ENCODE assay signal across 1 cellular context in genomic region chr6:131636880-131637792, GRCh38.
A peak's percentile ranks its signal among the peaks of the same experiment; 100 is the strongest.
TF ChIP-seq lines count a peak whose summit lies in the region.

Gene ENPP3, plus strand, starts transcription at chr6:131637302. Its CDS starts 83 bp downstream, at chr6:131637385.

TF ChIP-seq in HepG2, 621 proteins besides CTCF, POLR2A, EP300 and RAD21 (continued from another document):
- TF ChIP-seq, protein P1, sequence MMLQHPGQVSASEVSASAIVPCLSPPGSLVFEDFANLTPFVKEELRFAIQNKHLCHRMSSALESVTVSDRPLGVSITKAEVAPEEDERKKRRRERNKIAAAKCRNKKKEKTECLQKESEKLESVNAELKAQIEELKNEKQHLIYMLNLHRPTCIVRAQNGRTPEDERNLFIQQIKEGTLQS (CRISPR knock-in tag; IDR thresholded peaks at IDR 0.05) = no peak
- TF ChIP-seq FOXK2 (IDR thresholded peaks at IDR 0.05) (no peak), ELF3 (CRISPR knock-in tag; IDR thresholded peaks at IDR 0.05) (0 out of 2 replicates have a peak, but pooled peaks have one; percentile 44), ZNF432 (CRISPR knock-in tag; IDR thresholded peaks at IDR 0.05; ENCODE audit: borderline replicate concordance) (no peak), ZBTB7B (CRISPR knock-in tag; IDR thresholded peaks at IDR 0.05) (peak; percentile 35; the same call in 1 of the 2 replicates), ZNF414 (CRISPR knock-in tag; IDR thresholded peaks at IDR 0.05) (0 out of 2 replicates have a peak, but pooled peaks have one; percentile 42), ATF4 (CRISPR knock-in tag; IDR thresholded peaks at IDR 0.05) (0 out of 4 replicates have a peak, but pooled peaks of 1 of the 2 experiments have one; percentile 36), POLR2AphosphoS5 (IDR thresholded peaks at IDR 0.05; ENCODE audit: low read depth, low read length) (peak; percentile 96), CREM (IDR thresholded peaks at IDR 0.05) (peak; percentile 41; the same call in 1 of the 2 replicates), CREM (CRISPR knock-in tag; IDR thresholded peaks at IDR 0.05) (no peak), ZNF747 (CRISPR knock-in tag; IDR thresholded peaks at IDR 0.05; ENCODE audit: borderline replicate concordance) (0 out of 2 replicates have a peak, but pooled peaks have one; percentile 34), ZNF317 (CRISPR knock-in tag; IDR thresholded peaks at IDR 0.05) (peak; percentile 97), MIER2 (CRISPR knock-in tag; IDR thresholded peaks at IDR 0.05) (0 out of 2 replicates have a peak, but pooled peaks have one; percentile 40), TBP (CRISPR knock-in tag; IDR thresholded peaks at IDR 0.05) (no peak), ADNP (CRISPR knock-in tag; IDR thresholded peaks at IDR 0.05) (no peak), ZNF660 (CRISPR knock-in tag; IDR thresholded peaks at IDR 0.05; ENCODE audit: borderline replicate concordance, low read depth) (no peak), ASH2L (IDR thresholded peaks at IDR 0.05; ENCODE audit: insufficient read length, low read depth, low read length) (peak; percentile 40), KDM1A (CRISPR knock-in tag; IDR thresholded peaks at IDR 0.05) (no peak), PPARG (CRISPR knock-in tag; conservative IDR thresholded peaks at IDR 0.05) (peak; percentile 66; the same call in 1 of the 2 replicates), ZNF331 (CRISPR knock-in tag; IDR thresholded peaks at IDR 0.05) (peak; percentile 41; the same call in 1 of the 2 replicates), RFX1 (IDR thresholded peaks at IDR 0.05) (no peak), ZGPAT (CRISPR knock-in tag; IDR thresholded peaks at IDR 0.05) (peak; percentile 60), BHLHE40 (IDR thresholded peaks at IDR 0.05; ENCODE audit: low read length) (no peak), ZNF44 (CRISPR knock-in tag; IDR thresholded peaks at IDR 0.05) (no peak; the same call in 1 of the 2 replicates)
- TF ChIP-seq, protein P2, sequence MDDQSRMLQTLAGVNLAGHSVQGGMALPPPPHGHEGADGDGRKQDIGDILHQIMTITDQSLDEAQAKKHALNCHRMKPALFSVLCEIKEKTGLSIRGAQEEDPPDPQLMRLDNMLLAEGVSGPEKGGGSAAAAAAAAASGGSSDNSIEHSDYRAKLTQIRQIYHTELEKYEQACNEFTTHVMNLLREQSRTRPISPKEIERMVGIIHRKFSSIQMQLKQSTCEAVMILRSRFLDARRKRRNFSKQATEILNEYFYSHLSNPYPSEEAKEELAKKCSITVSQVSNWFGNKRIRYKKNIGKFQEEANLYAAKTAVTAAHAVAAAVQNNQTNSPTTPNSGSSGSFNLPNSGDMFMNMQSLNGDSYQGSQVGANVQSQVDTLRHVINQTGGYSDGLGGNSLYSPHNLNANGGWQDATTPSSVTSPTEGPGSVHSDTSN (CRISPR knock-in tag; IDR thresholded peaks at IDR 0.05; ENCODE audit: borderline replicate concordance) = no peak
- TF ChIP-seq, protein P3, sequence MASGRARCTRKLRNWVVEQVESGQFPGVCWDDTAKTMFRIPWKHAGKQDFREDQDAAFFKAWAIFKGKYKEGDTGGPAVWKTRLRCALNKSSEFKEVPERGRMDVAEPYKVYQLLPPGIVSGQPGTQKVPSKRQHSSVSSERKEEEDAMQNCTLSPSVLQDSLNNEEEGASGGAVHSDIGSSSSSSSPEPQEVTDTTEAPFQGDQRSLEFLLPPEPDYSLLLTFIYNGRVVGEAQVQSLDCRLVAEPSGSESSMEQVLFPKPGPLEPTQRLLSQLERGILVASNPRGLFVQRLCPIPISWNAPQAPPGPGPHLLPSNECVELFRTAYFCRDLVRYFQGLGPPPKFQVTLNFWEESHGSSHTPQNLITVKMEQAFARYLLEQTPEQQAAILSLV (CRISPR knock-in tag; IDR thresholded peaks at IDR 0.05; ENCODE audit: borderline replicate concordance) = no peak
- TF ChIP-seq, protein P4, sequence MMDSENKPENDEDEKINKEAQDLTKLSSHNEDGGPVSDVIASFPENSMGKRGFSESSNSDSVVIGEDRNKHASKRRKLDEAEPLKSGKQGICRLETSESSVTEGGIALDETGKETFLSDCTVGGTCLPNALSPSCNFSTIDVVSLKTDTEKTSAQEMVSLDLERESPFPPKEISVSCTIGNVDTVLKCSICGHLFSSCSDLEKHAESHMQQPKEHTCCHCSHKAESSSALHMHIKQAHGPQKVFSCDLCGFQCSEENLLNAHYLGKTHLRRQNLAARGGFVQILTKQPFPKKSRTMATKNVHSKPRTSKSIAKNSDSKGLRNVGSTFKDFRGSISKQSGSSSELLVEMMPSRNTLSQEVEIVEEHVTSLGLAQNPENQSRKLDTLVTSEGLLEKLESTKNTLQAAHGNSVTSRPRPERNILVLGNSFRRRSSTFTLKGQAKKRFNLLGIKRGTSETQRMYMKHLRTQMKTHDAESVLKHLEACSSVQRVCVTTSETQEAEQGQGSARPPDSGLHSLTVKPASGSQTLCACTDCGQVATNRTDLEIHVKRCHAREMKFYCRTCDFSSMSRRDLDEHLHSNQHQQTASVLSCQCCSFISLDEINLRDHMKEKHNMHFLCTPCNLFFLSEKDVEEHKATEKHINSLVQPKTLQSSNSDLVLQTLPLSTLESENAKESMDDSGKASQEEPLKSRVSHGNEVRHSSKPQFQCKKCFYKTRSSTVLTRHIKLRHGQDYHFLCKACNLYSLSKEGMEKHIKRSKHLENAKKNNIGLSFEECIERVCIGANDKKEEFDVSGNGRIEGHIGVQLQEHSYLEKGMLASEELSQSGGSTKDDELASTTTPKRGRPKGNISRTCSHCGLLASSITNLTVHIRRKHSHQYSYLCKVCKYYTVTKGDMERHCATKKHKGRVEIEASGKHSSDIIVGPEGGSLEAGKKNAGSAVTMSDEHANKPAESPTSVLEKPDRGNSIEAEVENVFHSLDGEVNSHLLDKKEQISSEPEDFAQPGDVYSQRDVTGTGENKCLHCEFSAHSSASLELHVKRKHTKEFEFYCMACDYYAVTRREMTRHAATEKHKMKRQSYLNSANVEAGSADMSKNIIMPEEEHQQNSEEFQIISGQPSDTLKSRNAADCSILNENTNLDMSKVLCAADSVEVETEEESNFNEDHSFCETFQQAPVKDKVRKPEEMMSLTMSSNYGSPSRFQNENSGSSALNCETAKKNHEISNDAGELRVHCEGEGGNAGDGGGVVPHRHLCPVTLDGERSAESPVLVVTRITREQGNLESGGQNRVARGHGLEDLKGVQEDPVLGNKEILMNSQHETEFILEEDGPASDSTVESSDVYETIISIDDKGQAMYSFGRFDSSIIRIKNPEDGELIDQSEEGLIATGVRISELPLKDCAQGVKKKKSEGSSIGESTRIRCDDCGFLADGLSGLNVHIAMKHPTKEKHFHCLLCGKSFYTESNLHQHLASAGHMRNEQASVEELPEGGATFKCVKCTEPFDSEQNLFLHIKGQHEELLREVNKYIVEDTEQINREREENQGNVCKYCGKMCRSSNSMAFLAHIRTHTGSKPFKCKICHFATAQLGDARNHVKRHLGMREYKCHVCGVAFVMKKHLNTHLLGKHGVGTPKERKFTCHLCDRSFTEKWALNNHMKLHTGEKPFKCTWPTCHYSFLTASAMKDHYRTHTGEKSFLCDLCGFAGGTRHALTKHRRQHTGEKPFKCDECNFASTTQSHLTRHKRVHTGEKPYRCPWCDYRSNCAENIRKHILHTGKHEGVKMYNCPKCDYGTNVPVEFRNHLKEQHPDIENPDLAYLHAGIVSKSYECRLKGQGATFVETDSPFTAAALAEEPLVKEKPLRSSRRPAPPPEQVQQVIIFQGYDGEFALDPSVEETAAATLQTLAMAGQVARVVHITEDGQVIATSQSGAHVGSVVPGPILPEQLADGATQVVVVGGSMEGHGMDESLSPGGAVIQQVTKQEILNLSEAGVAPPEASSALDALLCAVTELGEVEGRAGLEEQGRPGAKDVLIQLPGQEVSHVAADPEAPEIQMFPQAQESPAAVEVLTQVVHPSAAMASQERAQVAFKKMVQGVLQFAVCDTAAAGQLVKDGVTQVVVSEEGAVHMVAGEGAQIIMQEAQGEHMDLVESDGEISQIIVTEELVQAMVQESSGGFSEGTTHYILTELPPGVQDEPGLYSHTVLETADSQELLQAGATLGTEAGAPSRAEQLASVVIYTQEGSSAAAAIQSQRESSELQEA (CRISPR knock-in tag; IDR thresholded peaks at IDR 0.05; ENCODE audit: not compliant biosample characterization) = no peak
